In genomic region chr22:48210812-48211211, GRCh38 we compare ENCODE assay signal across 30 cellular contexts.
"Had no signal": no experiment of that assay in that cellular context is flagged by ENCODE, and none has a peak within 500 bp of the region (broad histone marks: within the 10 kb centered on the region; RNA-seq: fewer than 3 reads in every experiment).

No MANE protein-coding gene starts in this region.

- H3K27ac Mint-ChIP-seq: immature natural killer cell; memory B cell; naive thymus-derived CD4-positive, alpha-beta T cell; natural killer cell treated with Interleukin-12 subunit alpha and Interleukin-12 subunit beta and Interleukin-15 and Interleukin-18, amount 100 ng/mL, for 72 hours; progenitor cell of endocrine pancreas; stimulated activated naive B cell treated with anti-CD40 and anti-IgM and Interleukin-4, amounts not matched to agents 10 μg/mL and 1 μg/mL and 100 μg/mL, for 72 hours had no signal

- H3K27me3 ChIP-seq: neutrophil, ovary, right atrium auricular region, testis, thyroid gland, upper lobe of right lung had no signal

- FAIRE-seq: islet of Langerhans, kidney, urothelium cell line had no signal

- H3K4me3 ChIP-seq: left ventricle myocardium inferior, mucosa of descending colon, ovary, right atrium auricular region, skin epidermis, stomach, testis, thyroid gland, transverse colon, upper lobe of right lung had no signal

- H3K36me3 ChIP-seq: left ventricle myocardium inferior, neutrophil, ovary, right atrium auricular region, stomach, thyroid gland, transverse colon, upper lobe of right lung had no signal

- H3K4me1 ChIP-seq: left ventricle myocardium inferior, right atrium auricular region, stomach, testis, thyroid gland, transverse colon, upper lobe of right lung had no signal

- ATAC-seq: left colon; mucosa of descending colon; naive thymus-derived CD4-positive, alpha-beta T cell; natural killer cell treated with Interleukin-12 subunit alpha and Interleukin-12 subunit beta and Interleukin-15 and Interleukin-18, amount 100 ng/mL, for 72 hours; sciatic nerve; stimulated activated naive B cell treated with anti-CD40 and anti-IgM and Interleukin-4, amounts not matched to agents 10 μg/mL and 1 μg/mL and 100 μg/mL, for 72 hours; stimulated activated naive CD8-positive, alpha-beta T cell treated with anti-CD3 and anti-CD28 coated beads, Interleukin-15, Interleukin-2, amounts not matched to agents 100 U/mL and 50 U/mL, for 24 hours; upper lobe of right lung had no signal

- H3K27ac ChIP-seq: left ventricle myocardium inferior, neutrophil, ovary, right atrium auricular region, skin epidermis, stomach, testis, thyroid gland, transverse colon, upper lobe of right lung had no signal

- DNase-seq: hypothalamus; immature natural killer cell; kidney; left colon; left ventricle myocardium inferior; midbrain; mucosa of descending colon; naive thymus-derived CD4-positive, alpha-beta T cell; occipital lobe; ovary; stimulated activated CD4-positive, alpha-beta T cell treated with anti-CD3 and anti-CD28 coated beads, Interleukin-12 subunit alpha, Interleukin-12 subunit beta, amount 100 ng/mL, for 4 hours; stimulated activated CD4-positive, alpha-beta T cell treated with anti-CD3 and anti-CD28 coated beads, Interleukin-15, amount 100 ng/mL, for 24 hours; stimulated activated CD4-positive, alpha-beta T cell treated with anti-CD3 and anti-CD28 coated beads, Interleukin-2, amount 100 ng/mL, for 24 hours; stimulated activated CD4-positive, alpha-beta T cell treated with anti-CD3 and anti-CD28 coated beads, Interleukin-4, amount 100 ng/mL, for 1 hour; stimulated activated naive B cell treated with anti-CD40 and anti-IgM and Interleukin-4, amounts not matched to agents 10 μg/mL and 1 μg/mL and 100 μg/mL, for 72 hours; stimulated activated naive CD8-positive, alpha-beta T cell treated with anti-CD3 and anti-CD28 coated beads, Interleukin-15, Interleukin-2, amounts not matched to agents 100 U/mL and 50 U/mL, for 24 hours; stomach; testis; thyroid gland; transverse colon; upper lobe of right lung had no signal

- H3K4me3 Mint-ChIP-seq: immature natural killer cell; memory B cell; naive thymus-derived CD4-positive, alpha-beta T cell; natural killer cell treated with Interleukin-12 subunit alpha and Interleukin-12 subunit beta and Interleukin-15 and Interleukin-18, amount 100 ng/mL, for 72 hours; stimulated activated naive B cell treated with anti-CD40 and anti-IgM and Interleukin-4, amounts not matched to agents 10 μg/mL and 1 μg/mL and 100 μg/mL, for 72 hours had no signal

- H3K4me1 Mint-ChIP-seq: immature natural killer cell; memory B cell; stimulated activated naive B cell treated with anti-CD40 and anti-IgM and Interleukin-4, amounts not matched to agents 10 μg/mL and 1 μg/mL and 100 μg/mL, for 72 hours had no signal

- H3K36me3 Mint-ChIP-seq: immature natural killer cell; memory B cell; naive thymus-derived CD4-positive, alpha-beta T cell; natural killer cell treated with Interleukin-12 subunit alpha and Interleukin-12 subunit beta and Interleukin-15 and Interleukin-18, amount 100 ng/mL, for 72 hours; stimulated activated naive B cell treated with anti-CD40 and anti-IgM and Interleukin-4, amounts not matched to agents 10 μg/mL and 1 μg/mL and 100 μg/mL, for 72 hours had no signal

- H3K9me3 ChIP-seq: left ventricle myocardium inferior, mucosa of descending colon, neutrophil, ovary, right atrium auricular region, testis, thyroid gland, transverse colon, upper lobe of right lung had no signal

- H3K9me3 Mint-ChIP-seq: memory B cell; natural killer cell treated with Interleukin-12 subunit alpha and Interleukin-12 subunit beta and Interleukin-15 and Interleukin-18, amount 100 ng/mL, for 72 hours; stimulated activated naive B cell treated with anti-CD40 and anti-IgM and Interleukin-4, amounts not matched to agents 10 μg/mL and 1 μg/mL and 100 μg/mL, for 72 hours had no signal
